21 cellular contexts compared by ENCODE assay signal in genomic region chr13:51241720-51242119, GRCh38. TPM values are rescaled to one million over a fixed set of nuclear protein-coding genes. Genes with fewer than 3 reads are reported as not detected.
A peak's percentile ranks its signal among the peaks of the same experiment; 100 is the strongest.
DNase-seq lines count a peak whose midpoint lies in the region; ATAC-seq and TF ChIP-seq lines count a peak whose summit lies in the region.
"Had no signal": no experiment of that assay in that cellular context is flagged by ENCODE, and none has a peak within 500 bp of the region (broad histone marks: within the 10 kb centered on the region; RNA-seq: fewer than 3 reads in every experiment).

No MANE protein-coding gene starts in this region.

- no peaks in the 10 kb centered on the region for H3K4me1 Mint-ChIP-seq in activated T-cell treated with anti-CD3 and anti-CD28 coated beads, Interleukin-2, amount 50 U/mL, for 24 hours (ENCODE audit: low read depth)
- H3K4me1 Mint-ChIP-seq: activated B cell treated with CpG ODN at 0.5 μM for 24 hours; stimulated activated effector memory CD8-positive, alpha-beta T cell treated with anti-CD3 and anti-CD28 coated beads, Interleukin-12 subunit alpha, Interleukin-12 subunit beta, amount 100 ng/mL, for 72 hours; T-cell had no signal

- peaks cover 5% of the 10 kb centered on the region for H3K27me3 Mint-ChIP-seq in activated T-cell treated with anti-CD3 and anti-CD28 coated beads, Interleukin-2, amount 50 U/mL, for 24 hours

- TF ChIP-seq CTCF in HL-60 (IDR thresholded peaks at IDR 0.05; ENCODE audit: insufficient read depth, low read length) (no peak), gastroesophageal sphincter (IDR thresholded peaks at IDR 0.05) (no peak), hepatocyte (IDR thresholded peaks at IDR 0.05; ENCODE audit: poor library complexity) (no peak)

- H3K4me3 ChIP-seq in HL-60 (replicated peaks; ENCODE audit: insufficient read depth, low read length) (no peak overlapping the region), SK-N-MC (peak overlapping the region; percentile 54), gastroesophageal sphincter (no peak overlapping the region), hepatocyte (no peak overlapping the region)
- H3K4me3 ChIP-seq: right lobe of liver, vagina had no signal

- H2AFZ ChIP-seq in hepatocyte: no peak overlapping the region

- no peaks in the 10 kb centered on the region for H3K79me2 ChIP-seq in hepatocyte

- H3K9me3 ChIP-seq in SK-N-MC (ENCODE audit: low read depth, low read length) (no peaks in the 10 kb centered on the region), gastroesophageal sphincter (no peaks in the 10 kb centered on the region), hepatocyte (ENCODE audit: low read depth) (no peaks in the 10 kb centered on the region)
- H3K9me3 ChIP-seq: right lobe of liver, vagina had no signal

- H3K27ac ChIP-seq in HL-60 (replicated peaks) (no peak overlapping the region), SK-N-MC (peak overlapping the region; percentile 96), gastroesophageal sphincter (peak overlapping the region in 2 of 4 donors; percentile 79 to 80), hepatocyte (no peak overlapping the region)
- H3K27ac ChIP-seq: right lobe of liver, vagina had no signal

- H3K9me3 Mint-ChIP-seq in activated T-cell treated with anti-CD3 and anti-CD28 coated beads, Interleukin-2, amount 50 U/mL, for 24 hours: no peaks in the 10 kb centered on the region
- H3K9me3 Mint-ChIP-seq: activated B cell treated with CpG ODN at 0.5 μM for 24 hours; IgD-negative memory B cell; natural killer cell treated with Interleukin-12 subunit alpha and Interleukin-12 subunit beta and Interleukin-15 and Interleukin-18, amount 100 ng/mL, for 72 hours; stimulated activated effector memory CD8-positive, alpha-beta T cell treated with anti-CD3 and anti-CD28 coated beads, Interleukin-12 subunit alpha, Interleukin-12 subunit beta, amount 100 ng/mL, for 72 hours; T-cell had no signal

- ATAC-seq in gastroesophageal sphincter: peak; percentile 69
- ATAC-seq: natural killer cell treated with Interleukin-12 subunit alpha and Interleukin-12 subunit beta and Interleukin-15 and Interleukin-18, amount 100 ng/mL, for 72 hours; PC-3; right lobe of liver; stimulated activated effector memory CD8-positive, alpha-beta T cell treated with anti-CD3 and anti-CD28 coated beads, Interleukin-12 subunit alpha, Interleukin-12 subunit beta, amount 100 ng/mL, for 72 hours; T-cell had no signal

- no peaks in the 10 kb centered on the region for H3K36me3 ChIP-seq in SK-N-MC (ENCODE audit: insufficient read depth, low read length)
- H3K36me3 ChIP-seq in gastroesophageal sphincter: no peaks in the 10 kb centered on the region
- no peaks in the 10 kb centered on the region for H3K36me3 ChIP-seq in hepatocyte (replicated peaks; ENCODE audit: insufficient read depth, low read depth)
- H3K36me3 ChIP-seq: right lobe of liver, vagina had no signal

- WGBS in gastroesophageal sphincter (ENCODE audit: low coverage in 1 of 2), 2 donors: 39 to 44% methylated on average over 6 of the region's 6 CpGs
- 66% methylated on average over 6 of the region's 6 CpGs for WGBS in hepatocyte (ENCODE audit: low lambda C conversion rate, missing lambda C conversion rate)

- no peak overlapping the region for H3K4me2 ChIP-seq in hepatocyte

- peak overlapping the region; percentile 52 for H3K9ac ChIP-seq in SK-N-MC (ENCODE audit: insufficient read length)

- DNase-seq in HL-60 (ENCODE audit: low read depth in 1 of 2, low spot score in 1 of 2) (peak; percentile 53 to 60), SK-N-MC (ENCODE audit: low read depth, low spot score) (peak; percentile 93), stromal cell of bone marrow (ENCODE audit: low read depth) (peak; percentile 24), NCI-H128 (lab: John Stamatoyannopoulos, UW; ENCODE audit: unreplicated experiment) (no peak), hepatocyte (ENCODE audit: low spot score) (no peak), NCI-H524 treated with DMSO at 0.1 percent for 48 hours (lab: John Stamatoyannopoulos, UW) (no peak)
- no peak for DNase-seq in activated T-cell treated with anti-CD3 and anti-CD28 coated beads, Interleukin-2, amount 50 U/mL, for 24 hours
- DNase-seq: activated B cell treated with CpG ODN at 0.5 μM for 24 hours, activated gamma-delta T cell treated with Interleukin-2 at 50 U/mL for 16 hours, dermis blood vessel endothelial cell, DMS153, NCI-H1417 treated with DMSO at 0.1 percent for 48 hours, NCI-H446, PC-3, right lobe of liver, T-cell had no signal

- H3K36me3 Mint-ChIP-seq in activated T-cell treated with anti-CD3 and anti-CD28 coated beads, Interleukin-2, amount 50 U/mL, for 24 hours (ENCODE audit: low read depth): no peaks in the 10 kb centered on the region
- H3K36me3 Mint-ChIP-seq: IgD-negative memory B cell; natural killer cell treated with Interleukin-12 subunit alpha and Interleukin-12 subunit beta and Interleukin-15 and Interleukin-18, amount 100 ng/mL, for 72 hours; stimulated activated effector memory CD8-positive, alpha-beta T cell treated with anti-CD3 and anti-CD28 coated beads, Interleukin-12 subunit alpha, Interleukin-12 subunit beta, amount 100 ng/mL, for 72 hours; T-cell had no signal

- H4K20me1 ChIP-seq in hepatocyte (ENCODE audit: insufficient read depth, poor library complexity, severe bottlenecking): no peaks in the 10 kb centered on the region

- H3K4me3 Mint-ChIP-seq in activated T-cell treated with anti-CD3 and anti-CD28 coated beads, Interleukin-2, amount 50 U/mL, for 24 hours: no peak overlapping the region
- H3K4me3 Mint-ChIP-seq: activated B cell treated with CpG ODN at 0.5 μM for 24 hours; IgD-negative memory B cell; natural killer cell treated with Interleukin-12 subunit alpha and Interleukin-12 subunit beta and Interleukin-15 and Interleukin-18, amount 100 ng/mL, for 72 hours; stimulated activated effector memory CD8-positive, alpha-beta T cell treated with anti-CD3 and anti-CD28 coated beads, Interleukin-12 subunit alpha, Interleukin-12 subunit beta, amount 100 ng/mL, for 72 hours; T-cell had no signal

- no peaks in the 10 kb centered on the region for H3K27me3 ChIP-seq in HL-60 (ENCODE audit: insufficient read depth, poor library complexity, severe bottlenecking)
- H3K27me3 ChIP-seq in gastroesophageal sphincter: no peaks in the 10 kb centered on the region
- peaks cover 5% of the 10 kb centered on the region for H3K27me3 ChIP-seq in hepatocyte
- H3K27me3 ChIP-seq: right lobe of liver, vagina had no signal

- no peak overlapping the region for H3K27ac Mint-ChIP-seq in activated T-cell treated with anti-CD3 and anti-CD28 coated beads, Interleukin-2, amount 50 U/mL, for 24 hours
- H3K27ac Mint-ChIP-seq: activated B cell treated with CpG ODN at 0.5 μM for 24 hours; natural killer cell treated with Interleukin-12 subunit alpha and Interleukin-12 subunit beta and Interleukin-15 and Interleukin-18, amount 100 ng/mL, for 72 hours; stimulated activated effector memory CD8-positive, alpha-beta T cell treated with anti-CD3 and anti-CD28 coated beads, Interleukin-12 subunit alpha, Interleukin-12 subunit beta, amount 100 ng/mL, for 72 hours; T-cell had no signal

- H3K4me1 ChIP-seq in gastroesophageal sphincter (peaks cover 8 to 72% (median 8%) of the 10 kb centered on the region in 3 donors), hepatocyte (ENCODE audit: insufficient read depth) (no peaks in the 10 kb centered on the region)
- H3K4me1 ChIP-seq: right lobe of liver, vagina had no signal

- no peak for TF ChIP-seq POLR2A in gastroesophageal sphincter (IDR thresholded peaks at IDR 0.05)

- TF ChIP-seq EP300 in gastroesophageal sphincter (IDR thresholded peaks at IDR 0.05): no peak

- H3K9me2 ChIP-seq in hepatocyte (replicated peaks; ENCODE audit: insufficient read depth): no peaks in the 10 kb centered on the region

RNA-seq across cellular contexts. Expression of gene FAM124A, which starts 19.5 kb away (rescaled TPM):
- total RNA-seq in gastroesophageal sphincter: 10 to 100 TPM; 13.7 to 23.2 (median 15.2) TPM
- 0.60 and 0.64 TPM in 2 replicates for total RNA-seq in hepatocyte
- 1.7 TPM in 1 of 2 replicates, not detected in the other for polyA plus RNA-seq in hepatocyte
- total RNA-seq: activated B cell treated with CpG ODN at 0.5 μM for 24 hours; natural killer cell treated with Interleukin-12 subunit alpha and Interleukin-12 subunit beta and Interleukin-15 and Interleukin-18, amount 100 ng/mL, for 72 hours had no signal
- polyA plus RNA-seq: IgD-negative memory B cell had no signal

Comparison
In these comparisons a context has a peak if more than half of its experiments do, and no peak if none do; other contexts are left out.
1. DNase-seq: peak in HL-60 (2 of 2), SK-N-MC (single experiment) and stromal cell of bone marrow (single experiment); none in NCI-H128 (single experiment), hepatocyte (single experiment), activated T-cell treated with anti-CD3 and anti-CD28 coated beads, Interleukin-2, amount 50 U/mL, for 24 hours (single experiment) and NCI-H524 treated with DMSO at 0.1 percent for 48 hours (single experiment).